Comparison of ENCODE assay signal across 1 cellular context in the genomic region with DNA sequence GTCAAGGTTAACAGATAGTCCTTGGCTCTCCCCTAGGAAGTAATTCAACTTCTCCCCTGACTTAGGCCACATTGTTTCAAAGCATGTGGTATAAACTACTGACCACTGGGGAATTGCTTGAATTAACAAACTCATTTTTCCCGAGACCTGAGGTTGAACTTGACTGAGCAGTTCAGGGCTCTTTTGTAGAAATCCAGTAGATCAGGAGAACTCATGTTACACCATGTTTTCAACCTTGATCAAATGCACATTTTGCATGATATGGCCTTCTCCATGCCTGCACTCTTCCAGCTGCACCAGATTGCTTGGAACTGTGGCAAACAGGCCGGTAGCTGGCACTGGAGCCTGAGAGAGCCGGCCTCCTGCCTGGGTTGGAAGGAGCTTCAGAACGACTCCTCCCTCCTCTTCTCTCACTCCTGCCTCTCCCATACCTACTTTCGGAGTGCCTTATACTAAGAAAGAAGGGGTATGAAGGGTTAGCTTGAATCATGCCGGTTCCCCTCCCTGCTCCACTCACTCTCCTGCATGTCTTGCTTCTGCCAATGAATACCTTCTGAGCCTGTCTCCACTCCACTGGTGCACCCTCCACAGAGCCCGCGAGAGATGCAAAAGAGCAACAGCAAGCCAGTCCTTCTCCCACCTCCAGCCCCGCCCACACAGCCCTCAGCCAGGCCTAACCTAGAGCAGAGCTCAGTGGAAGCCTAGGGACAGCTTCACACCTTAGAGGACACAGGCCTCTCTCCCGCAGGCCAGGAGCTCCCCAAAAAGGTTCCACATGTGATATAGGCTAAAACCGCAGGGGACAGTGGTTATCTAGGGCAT.
TF ChIP-seq lines count a peak whose summit lies in the region.

No MANE protein-coding gene starts in this region.

TF ChIP-seq in K562, 482 proteins besides CTCF, POLR2A, EP300 and RAD21:
- TF ChIP-seq PBX2 (CRISPR knock-in tag; IDR thresholded peaks at IDR 0.05; ENCODE audit: low read depth) (no peak), PBX2 (tag; conservative IDR thresholded peaks at IDR 0.05; ENCODE audit: low read depth) (no peak), ZNF764 (CRISPR knock-in tag; IDR thresholded peaks at IDR 0.05; ENCODE audit: low read depth) (no peak), TCFL5 (CRISPR knock-in tag; conservative IDR thresholded peaks at IDR 0.05) (no peak), NFE2 (IDR thresholded peaks at IDR 0.05; ENCODE audit: low read depth) (no peak)
